Comparison of ENCODE assay signal across 8 cellular contexts in the genomic region with DNA sequence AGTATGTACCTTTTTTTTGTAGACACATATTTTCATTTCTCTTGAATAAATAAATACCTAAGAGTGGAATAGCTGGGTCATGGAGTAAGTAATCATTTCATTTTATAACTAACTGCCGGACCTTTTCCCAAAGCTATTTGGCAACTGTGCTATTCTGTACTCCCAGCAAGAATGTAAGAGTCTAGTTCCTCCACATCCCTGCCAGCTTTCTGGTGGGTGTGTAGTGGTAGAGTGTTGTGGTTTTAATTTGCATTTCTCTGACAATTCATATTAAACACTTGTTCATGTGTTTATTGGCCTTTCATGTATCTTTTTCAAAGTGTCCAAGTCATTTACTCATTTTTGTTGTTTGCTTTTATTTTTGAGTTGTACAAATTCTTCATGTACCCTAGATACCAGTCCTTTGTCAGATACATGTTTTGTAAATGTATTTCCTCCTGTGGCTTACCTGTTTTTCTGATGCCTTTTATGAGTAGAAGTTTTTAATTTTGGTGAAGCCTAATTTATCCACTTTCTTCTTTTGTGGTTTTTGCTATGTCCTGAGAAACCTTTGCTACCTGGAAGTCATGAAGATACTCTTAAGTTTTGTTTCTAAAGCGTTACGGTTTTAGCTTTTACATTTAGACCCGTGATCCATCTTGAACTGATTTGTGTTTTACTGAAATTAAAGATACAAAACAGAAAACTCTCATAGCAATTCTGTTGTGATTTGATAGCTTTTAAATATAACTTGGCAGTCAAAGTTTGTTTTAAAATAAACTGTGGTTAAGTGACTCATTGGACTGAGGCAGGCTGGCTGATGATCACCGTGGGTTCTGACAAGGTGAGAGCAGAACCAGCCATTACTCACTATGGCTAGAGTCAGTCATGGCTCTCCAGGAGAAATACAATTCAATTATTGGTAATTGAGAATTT. TPM values are rescaled to one million over a fixed set of nuclear protein-coding genes. Genes with fewer than 3 reads are reported as not detected.
DNase-seq lines count a peak whose midpoint lies in the region; ATAC-seq and TF ChIP-seq lines count a peak whose summit lies in the region.

No MANE protein-coding gene starts in this region.

- H3K14ac ChIP-seq in H9 (ENCODE audit: insufficient read depth, low read length) = no peak overlapping the region

- H3K4me3 ChIP-seq in OCI-LY1 (ENCODE audit: low read depth, low read length, poor library complexity, severe bottlenecking) (no peak overlapping the region), lung (no peak overlapping the region), tibial artery (peak overlapping the region; percentile 1 to 34)

- H2BK20ac ChIP-seq in H9 (ENCODE audit: low read depth, low read length, poor library complexity, severe bottlenecking) = no peak overlapping the region

- no peak overlapping the region for H4K8ac ChIP-seq in H9 (replicated peaks; ENCODE audit: insufficient read length, low read depth, low read length)

- H3K9me3 ChIP-seq in OCI-LY1 (ENCODE audit: low read length) (no peaks in the 10 kb centered on the region), lung (ENCODE audit: control insufficient read depth in 2 of 2, insufficient read depth in 1 of 2, low read length in 1 of 2) (no peaks in the 10 kb centered on the region), tibial artery (no peaks in the 10 kb centered on the region), H9 (ENCODE audit: control insufficient read depth, low read depth, low read length) (no peaks in the 10 kb centered on the region)

- H3K27me3 ChIP-seq in OCI-LY1 (ENCODE audit: insufficient read depth, low read length) (no peaks in the 10 kb centered on the region), lung (ENCODE audit: control insufficient read depth, insufficient read depth) (no peaks in the 10 kb centered on the region), tibial artery (no peaks in the 10 kb centered on the region), H9 (ENCODE audit: insufficient read depth, low read length) (no peaks in the 10 kb centered on the region)

- H3K4me1 Mint-ChIP-seq in H9 = peaks cover 54 to 61% of the 10 kb centered on the region in 2 experiments

- H3K18ac ChIP-seq in H9 (ENCODE audit: insufficient read length, low read depth, low read length) = no peak overlapping the region

- intact Hi-C loops in tibial artery (cut with DNase I; ENCODE audit: low total_unique reads) = no loop called here

- TF ChIP-seq CTCF in OCI-LY1 (IDR thresholded peaks at IDR 0.05; ENCODE audit: low read length) = no peak
- TF ChIP-seq CTCF in lung (IDR thresholded peaks at IDR 0.05; ENCODE audit: control extremely low read depth, extremely low read depth) = no peak
- no peak for TF ChIP-seq CTCF in tibial artery (IDR thresholded peaks at IDR 0.05)
- TF ChIP-seq CTCF in H9 (conservative IDR thresholded peaks at IDR 0.05) = no peak

- 0 out of 2 replicates have a peak, but pooled peaks cover 5% of the 10 kb centered on the region for H4K20me1 ChIP-seq in OCI-LY1 (ENCODE audit: insufficient read depth, low read length)
- H4K20me1 ChIP-seq in H9 (ENCODE audit: control insufficient read depth, insufficient read depth, insufficient read length) = no peaks in the 10 kb centered on the region

- no peak overlapping the region for H3K23ac ChIP-seq in H9 (ENCODE audit: insufficient read length, low read depth, low read length)

- no peak overlapping the region for H3T11ph ChIP-seq in H9 (ENCODE audit: low read length)

- no peaks in the 10 kb centered on the region for H3K9me2 ChIP-seq in OCI-LY1 (ENCODE audit: low read depth, low read length)

- peaks cover 38 to 57% (median 39%) of the 10 kb centered on the region in 3 experiments for H3K36me3 Mint-ChIP-seq in H9 (ENCODE audit: insufficient read depth in 1 of 3, low read depth in 3 of 3)

- H2AK5ac ChIP-seq in H9 (ENCODE audit: insufficient read length, low read length) = no peak overlapping the region

- H4K91ac ChIP-seq in H9 (ENCODE audit: insufficient read length, low read depth, low read length) = no peak overlapping the region

- H4K5ac ChIP-seq in H9 (ENCODE audit: insufficient read length, low read depth, low read length) = no peak overlapping the region

- no peak overlapping the region for H2BK15ac ChIP-seq in H9 (ENCODE audit: low read depth, low read length)

- ATAC-seq in lung (ENCODE audit: insufficient read depth, low FRiP score) (peak; percentile 67), GM19324 (IDR thresholded peaks at IDR 0.05; ENCODE audit: low FRiP score, unreplicated experiment) (no peak)

- H3K9me3 Mint-ChIP-seq in H9 = peaks cover 0 to 1% of the 10 kb centered on the region in 2 experiments; a peak in 1 of 5 replicates

- H3K9ac ChIP-seq in OCI-LY1 (ENCODE audit: low read length) (no peak overlapping the region), H9 (ENCODE audit: extremely low read depth, insufficient read length, low read length) (no peak overlapping the region)

- H3K4me2 ChIP-seq in OCI-LY1 (ENCODE audit: low read length) (peak overlapping the region; percentile 6; the same call in 1 of the 2 replicates), H9 (ENCODE audit: insufficient read depth, insufficient read length, low read length) (no peak overlapping the region)

- H3K27me3 Mint-ChIP-seq in H9 (ENCODE audit: low read depth) = no peaks in the 10 kb centered on the region

- H3K4me3 Mint-ChIP-seq in H9 = no peak overlapping the region

- no peaks in the 10 kb centered on the region for H3F3A ChIP-seq in OCI-LY1 (ENCODE audit: insufficient read depth, low read length)

- 42 to 56% methylated on average over 5 of the region's 5 CpGs for WGBS in lung, 2 donors
- WGBS in H9 (ENCODE audit: extremely low coverage, insufficient read length, low lambda C conversion rate) = no CpG with 5 or more reads among the region's 5 CpGs

- H3K36me3 ChIP-seq in OCI-LY1 (ENCODE audit: insufficient read depth, low read length) = peaks cover 91% of the 10 kb centered on the region
- peaks cover 0 to 8% of the 10 kb centered on the region in 2 donors for H3K36me3 ChIP-seq in lung (ENCODE audit: control insufficient read depth in 2 of 2, insufficient read depth in 2 of 2, low read length in 2 of 2)
- H3K36me3 ChIP-seq in tibial artery = peaks cover 4 to 8% (median 5%) of the 10 kb centered on the region in 3 donors

- H3K23me2 ChIP-seq in H9 (ENCODE audit: insufficient read length, low read depth, low read length, poor library complexity, severe bottlenecking) = no peaks in the 10 kb centered on the region

- H2BK5ac ChIP-seq in H9 (ENCODE audit: insufficient read length, low read length) = no peak overlapping the region

- no peak overlapping the region for H2BK120ac ChIP-seq in H9 (ENCODE audit: low read depth, low read length, poor library complexity, severe bottlenecking)

- H2BK12ac ChIP-seq in H9 (ENCODE audit: insufficient read length, low read depth, low read length) = no peak overlapping the region

- H3K4ac ChIP-seq in H9 (ENCODE audit: low read depth, low read length) = no peak overlapping the region

- 0 out of 7 replicates have a peak overlapping the region, but pooled peaks of 1 of the 3 experiments have one; percentile 16 for H3K27ac Mint-ChIP-seq in H9

- H3K27ac ChIP-seq in OCI-LY1 (ENCODE audit: low read depth, low read length, poor library complexity, severe bottlenecking) (no peak overlapping the region), lung (ENCODE audit: low read depth in 1 of 2, low read length in 1 of 2) (peak overlapping the region in 1 of 2 donors; percentile 33), tibial artery (peak overlapping the region; percentile 54 to 95), H9 (ENCODE audit: insufficient read length, low read depth, low read length) (no peak overlapping the region)

- H3K4me1 ChIP-seq in OCI-LY1 (ENCODE audit: insufficient read depth, low read length, severe bottlenecking) = peaks cover 52% of the 10 kb centered on the region
- H3K4me1 ChIP-seq in lung (ENCODE audit: control insufficient read depth in 2 of 2, insufficient read depth in 2 of 2, low read length in 2 of 2) = peaks cover 9 to 22% of the 10 kb centered on the region in 2 donors
- peaks cover 0 to 100% (median 77%) of the 10 kb centered on the region in 4 donors for H3K4me1 ChIP-seq in tibial artery
- peaks cover 11% of the 10 kb centered on the region; the same call in 1 of the 2 replicates for H3K4me1 ChIP-seq in H9 (ENCODE audit: insufficient read depth, low read length)

- H3K56ac ChIP-seq in H9 (ENCODE audit: insufficient read length, low read depth, low read length) = no peak overlapping the region

- H2AFZ ChIP-seq in OCI-LY1 (ENCODE audit: low read length) (no peak overlapping the region), H9 (ENCODE audit: low read length) (no peak overlapping the region)

- DNase-seq in EL (peak; percentile 83), amniotic epithelial cell (ENCODE audit: low read depth) (peak; percentile 78), lung (ENCODE audit: low spot score) (no peak), tibial artery (peak in 1 of 2 donors; percentile 63), H9 (no peak), midbrain (lab: John Stamatoyannopoulos, UW) (no peak)

- peaks cover 86% of the 10 kb centered on the region for H3K79me2 ChIP-seq in OCI-LY1 (ENCODE audit: insufficient read depth, low read length)
- peaks cover 15% of the 10 kb centered on the region; the same call in 1 of the 2 replicates for H3K79me2 ChIP-seq in H9 (ENCODE audit: insufficient read depth, low read length)

- H3K79me1 ChIP-seq in H9 (ENCODE audit: insufficient read depth, low read depth, low read length, poor library complexity, severe bottlenecking) = peaks cover 6% of the 10 kb centered on the region

RNA-seq across cellular contexts. Expression of a gene that starts 7.9 kb away (rescaled TPM):
- total RNA-seq in lung = 100 to 1,000 TPM in 1 of 2 donors, 10 to 100 TPM in 1; 31.7 to 118 TPM
- polyA plus RNA-seq in lung = 10 to 100 TPM; 16.7 to 20.4 TPM
- total RNA-seq in H9 (2021) = 27.0 and 27.3 TPM in 2 replicates

Comparison
In these comparisons a context has a peak if more than half of its experiments do, and no peak if none do; other contexts are left out.
1. DNase-seq: peak in EL (single experiment) and amniotic epithelial cell (single experiment); none in lung (single experiment), H9 (single experiment) and midbrain (single experiment).
2. H3K27ac ChIP-seq: peak in tibial artery (2 of 2); none in OCI-LY1 (single experiment) and H9 (single experiment).
3. H3K4me3 ChIP-seq: peak in tibial artery (2 of 2); none in OCI-LY1 (single experiment) and lung (single experiment).